ENCODE assay signal across 10 cellular contexts in the genomic region with DNA sequence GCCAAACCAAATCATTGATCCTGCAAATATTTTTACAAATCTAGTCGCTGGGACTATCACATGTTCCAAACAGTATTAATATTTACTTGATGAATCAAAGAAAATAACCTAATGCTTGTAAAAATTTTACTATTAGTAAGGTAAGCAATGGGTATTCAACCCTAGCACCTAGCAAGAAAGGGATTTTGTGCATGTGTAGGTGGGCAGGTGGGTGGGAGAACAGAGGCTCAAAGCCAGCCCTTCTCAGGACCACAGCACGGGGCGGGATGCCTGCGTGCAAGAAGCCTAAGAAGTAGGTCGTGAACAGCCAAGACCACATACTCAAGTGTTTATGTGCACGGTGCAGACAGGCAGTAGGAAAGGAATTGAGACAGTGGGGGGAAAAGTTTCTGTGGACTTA.
"Had no signal": no experiment of that assay in that cellular context is flagged by ENCODE, and none has a peak within 500 bp of the region (broad histone marks: within the 10 kb centered on the region; RNA-seq: fewer than 3 reads in every experiment).

No MANE protein-coding gene starts in this region.

- H3K27ac ChIP-seq: HL-60, KMS-11 had no signal

- FAIRE-seq: HepG2 had no signal

- H3K9me3 ChIP-seq: HAP-1 had no signal

- H3K27me3 Mint-ChIP-seq: IgD-negative memory B cell had no signal

- ATAC-seq: GM23338, HCT116, HepG2 had no signal

- H3K9ac ChIP-seq: KMS-11 had no signal

- H3K27ac Mint-ChIP-seq: GM23338, HFFc6, IgD-negative memory B cell had no signal

- H3K4me3 ChIP-seq: GM23338, HAP-1 had no signal

- H3K4me3 Mint-ChIP-seq: GM23338, HFFc6, IgD-negative memory B cell had no signal

- H2AFZ ChIP-seq: GM23338 had no signal

- H3K9me3 Mint-ChIP-seq: GM23338, HFFc6, IgD-negative memory B cell had no signal

- H3K36me3 ChIP-seq: HAP-1 had no signal

- H3K4me1 ChIP-seq: HAP-1 had no signal

- H3K4me2 ChIP-seq: GM23338, KMS-11 had no signal

- DNase-seq: H7, HFFc6, KBM-7 had no signal
